ENCODE assay signal across 10 cellular contexts in genomic region chr4:71074452-71075299, GRCh38.
DNase-seq lines count a peak whose midpoint lies in the region; ATAC-seq, FAIRE-seq and TF ChIP-seq lines count a peak whose summit lies in the region.
"Had no signal": no experiment of that assay in that cellular context is flagged by ENCODE, and none has a peak within 500 bp of the region (broad histone marks: within the 10 kb centered on the region; RNA-seq: fewer than 3 reads in every experiment).

No MANE protein-coding gene starts in this region.

- no peak for TF ChIP-seq CTCF in LNCaP clone FGC (IDR thresholded peaks at IDR 0.05; ENCODE audit: control insufficient read depth, extremely low read depth, insufficient read depth)
- no peak for TF ChIP-seq CTCF in choroid plexus epithelial cell (conservative IDR thresholded peaks at IDR 0.05; ENCODE audit: low read depth, low read length)
- no peak for TF ChIP-seq CTCF in left lung (IDR thresholded peaks at IDR 0.05)

- H3K4me3 ChIP-seq in LNCaP clone FGC (ENCODE audit: low read depth, low read length) = 0 out of 2 replicates have a peak overlapping the region, but pooled peaks have one; percentile 10
- H3K4me3 ChIP-seq in choroid plexus epithelial cell (ENCODE audit: low read depth, low read length) = no peak overlapping the region
- H3K4me3 ChIP-seq in left lung = no peak overlapping the region

- H3K27me3 Mint-ChIP-seq in T-helper 2 cell treated with Interferon-gamma antibody and Interleukin-4, amounts not matched to agents 5 μg/mL and 100 μg/mL, for 36 hours (ENCODE audit: low read depth) = peaks cover 19% of the 10 kb centered on the region

- no peak overlapping the region for H3K27ac ChIP-seq in left lung

- DNase-seq in LNCaP clone FGC (ENCODE audit: low read depth) (peak; percentile 42), choroid plexus epithelial cell (ENCODE audit: low read depth) (peak; percentile 17), left lung (no peak), superior temporal gyrus (ENCODE audit: extremely low spot score) (peak; percentile 18), amniotic stem cell (lab: John Stamatoyannopoulos, UW) (no peak), H54 (ENCODE audit: insufficient read length, low spot score) (no peak)
- no peak for DNase-seq in T-helper 2 cell treated with Interferon-gamma antibody and Interleukin-4, amounts not matched to agents 5 μg/mL and 100 μg/mL, for 36 hours (ENCODE audit: low spot score)
- DNase-seq: activated CD4-positive, alpha-beta T cell treated with anti-CD3 and anti-CD28 coated beads for 1 hour; activated effector memory CD4-positive, alpha-beta T cell treated with Interleukin-2 at 50 U/mL for 16 hours had no signal

- no peak for FAIRE-seq in H54 (lab: Jason Lieb, UNC)

- H3K36me3 ChIP-seq in left lung = no peaks in the 10 kb centered on the region

- no peaks in the 10 kb centered on the region for H3K27me3 ChIP-seq in left lung

- intact Hi-C loops in left lung (cut with DNase I) = no loop called here

- no peaks in the 10 kb centered on the region for H3K4me1 ChIP-seq in left lung

- no peaks in the 10 kb centered on the region for H3K4me1 Mint-ChIP-seq in T-helper 2 cell treated with Interferon-gamma antibody and Interleukin-4, amounts not matched to agents 5 μg/mL and 100 μg/mL, for 36 hours (ENCODE audit: low read depth)

- no peaks in the 10 kb centered on the region for H3K9me3 ChIP-seq in left lung

- H3K36me3 Mint-ChIP-seq in T-helper 2 cell treated with Interferon-gamma antibody and Interleukin-4, amounts not matched to agents 5 μg/mL and 100 μg/mL, for 36 hours (ENCODE audit: low read depth) = no peaks in the 10 kb centered on the region

- no peak overlapping the region for H3K27ac Mint-ChIP-seq in T-helper 2 cell treated with Interferon-gamma antibody and Interleukin-4, amounts not matched to agents 5 μg/mL and 100 μg/mL, for 36 hours
- H3K27ac Mint-ChIP-seq: dendritic cell treated with granulocyte-macrophage colony-stimulating factor and Interleukin-4, amounts not matched to agents 40 ng/mL and 50 ng/mL, for 4 days had no signal

- H3K9me3 Mint-ChIP-seq in T-helper 2 cell treated with Interferon-gamma antibody and Interleukin-4, amounts not matched to agents 5 μg/mL and 100 μg/mL, for 36 hours = no peaks in the 10 kb centered on the region
- H3K9me3 Mint-ChIP-seq: dendritic cell treated with granulocyte-macrophage colony-stimulating factor and Interleukin-4, amounts not matched to agents 40 ng/mL and 50 ng/mL, for 4 days had no signal

- peak; percentile 76 for ATAC-seq in left lung

- TF ChIP-seq POLR2A in H54 (IDR thresholded peaks at IDR 0.05; ENCODE audit: low read depth, low read length) = no peak

- H3K4me3 Mint-ChIP-seq in T-helper 2 cell treated with Interferon-gamma antibody and Interleukin-4, amounts not matched to agents 5 μg/mL and 100 μg/mL, for 36 hours = no peak overlapping the region
- H3K4me3 Mint-ChIP-seq: dendritic cell treated with granulocyte-macrophage colony-stimulating factor and Interleukin-4, amounts not matched to agents 40 ng/mL and 50 ng/mL, for 4 days had no signal

Comparison
In these comparisons a context has a peak if more than half of its experiments do, and no peak if none do; other contexts are left out.
1. DNase-seq: peak in LNCaP clone FGC (single experiment), choroid plexus epithelial cell (single experiment) and superior temporal gyrus (single experiment); none in left lung (0 of 2), T-helper 2 cell treated with Interferon-gamma antibody and Interleukin-4, amounts not matched to agents 5 μg/mL and 100 μg/mL, for 36 hours (single experiment), amniotic stem cell (single experiment) and H54 (single experiment).